8 cellular contexts compared by ENCODE assay signal in the genomic region with DNA sequence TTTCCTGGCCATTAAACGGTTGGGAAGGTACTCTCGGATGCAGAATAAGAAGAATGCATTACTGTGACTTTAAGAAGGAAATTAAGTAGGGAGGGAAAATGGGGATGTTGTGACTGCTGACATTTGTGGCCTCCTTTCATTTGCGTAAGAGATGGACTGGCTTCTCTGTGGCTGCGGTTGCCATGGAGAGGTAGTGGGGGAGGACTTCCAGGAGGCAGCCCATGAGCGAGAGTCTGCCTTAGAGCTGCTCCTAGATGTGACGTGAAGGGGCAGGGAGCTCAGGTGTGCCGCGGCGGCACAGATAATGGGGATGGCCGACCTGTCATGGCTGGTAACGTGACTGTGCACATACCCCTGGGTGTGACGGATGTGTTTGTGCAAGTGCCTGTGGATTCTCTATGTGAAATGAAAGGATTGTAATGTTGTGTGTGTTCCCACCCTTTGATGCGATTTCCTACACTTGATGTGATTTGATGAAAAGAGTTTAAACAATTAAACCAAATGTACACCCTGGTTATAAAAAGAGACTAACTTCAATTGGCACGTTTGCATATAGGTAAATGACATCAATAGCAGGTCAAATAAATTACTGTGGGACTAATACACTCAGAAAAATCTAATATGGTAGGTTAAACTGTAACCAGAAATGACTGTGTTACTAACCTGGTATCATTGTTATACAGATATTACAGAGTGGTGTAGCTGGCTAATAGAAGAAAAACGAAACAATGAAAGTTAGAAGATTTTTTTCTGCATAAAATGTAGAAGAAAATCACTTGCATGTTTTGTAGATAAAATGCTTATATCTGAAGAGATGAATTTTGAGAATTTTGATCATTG. TPM values are rescaled to one million over a fixed set of nuclear protein-coding genes. Genes with fewer than 3 reads are reported as not detected.
DNase-seq lines count a peak whose midpoint lies in the region; ATAC-seq, FAIRE-seq and TF ChIP-seq lines count a peak whose summit lies in the region.

No MANE protein-coding gene starts in this region.

- H3K79me2 ChIP-seq in H9 (ENCODE audit: insufficient read depth, low read length) = peaks cover 7% of the 10 kb centered on the region; the same call in 1 of the 2 replicates
- peaks cover 10 to 96% of the 10 kb centered on the region in 2 experiments; a peak in 3 of 4 replicates for H3K79me2 ChIP-seq in H1 (ENCODE audit: control insufficient read depth in 1 of 2, insufficient read depth in 2 of 2, low read length in 2 of 2)

- no peak overlapping the region for H3T11ph ChIP-seq in H9 (ENCODE audit: low read length)

- H4K8ac ChIP-seq in H9 (replicated peaks; ENCODE audit: insufficient read length, low read depth, low read length) (no peak overlapping the region), H1 (ENCODE audit: extremely low read depth, insufficient read depth, low read length) (no peak overlapping the region)

- TF ChIP-seq POLR2A in H1 (IDR thresholded peaks at IDR 0.05; ENCODE audit: control extremely low read depth in 1 of 2, low read depth in 2 of 2, low read length in 2 of 2) = no peak

- H3K4me1 ChIP-seq in H9 (ENCODE audit: insufficient read depth, low read length) = no peaks in the 10 kb centered on the region
- H3K4me1 ChIP-seq in H1 (replicated peaks in 1 of 4; ENCODE audit: control insufficient read depth in 3 of 4, insufficient read depth in 4 of 4, low read length in 3 of 4) = peaks cover 4 to 16% (median 11%) of the 10 kb centered on the region in 4 experiments; a peak in 5 of 7 replicates
- H3K4me1 ChIP-seq in mucosa of stomach (ENCODE audit: control insufficient read depth, insufficient read depth, low read length) = peaks cover 10% of the 10 kb centered on the region

- H4K20me1 ChIP-seq in H9 (ENCODE audit: control insufficient read depth, insufficient read depth, insufficient read length) (no peaks in the 10 kb centered on the region), H1 (replicated peaks in 1 of 2; ENCODE audit: control insufficient read depth in 1 of 2, insufficient read depth in 2 of 2, low read length in 2 of 2) (peaks cover 5 to 10% of the 10 kb centered on the region in 2 experiments)

- H4K5ac ChIP-seq in H9 (ENCODE audit: insufficient read length, low read depth, low read length) = no peak overlapping the region
- no peak overlapping the region for H4K5ac ChIP-seq in H1 (ENCODE audit: insufficient read length, low read depth, low read length)

- peak; percentile 99 for ATAC-seq in stimulated activated memory B cell treated with anti-CD40 and anti-IgM and Interleukin-4, amounts not matched to agents 10 μg/mL and 1 μg/mL and 100 μg/mL, for 72 hours
- ATAC-seq in GM18861 (IDR thresholded peaks at IDR 0.05; ENCODE audit: unreplicated experiment) = no peak

- no peaks in the 10 kb centered on the region for H3K27me3 ChIP-seq in H9 (ENCODE audit: insufficient read depth, low read length)
- no peaks in the 10 kb centered on the region for H3K27me3 ChIP-seq in H1 (replicated peaks in 1 of 4; ENCODE audit: control insufficient read depth in 3 of 4, extremely low read depth in 1 of 4, insufficient read depth in 3 of 4, low read length in 3 of 4)
- H3K27me3 ChIP-seq in mucosa of stomach (ENCODE audit: control insufficient read depth, insufficient read depth, low read length) = no peaks in the 10 kb centered on the region

- no peak for TF ChIP-seq CTCF in H9 (conservative IDR thresholded peaks at IDR 0.05)
- no peak for TF ChIP-seq CTCF in H1 (IDR thresholded peaks at IDR 0.05; ENCODE audit: control extremely low read depth in 1 of 3, insufficient read depth in 1 of 3, low read depth in 1 of 3, low read length in 3 of 3)

- CTCF ChIA-PET in H1 (lab: Charles Lee; ENCODE audit: partially characterized antibody) = interaction anchor here (0.6 to 1.8 kb wide), 2 partner anchors 114 to 477 kb away, joined by 4 to 5 read pairs; no protein-coding TSS in a partner anchor

- H3K4me3 ChIP-seq in H1 (ENCODE audit: extremely low read depth in 1 of 4, insufficient read depth in 2 of 4, low read depth in 3 of 4, low read length in 4 of 4) = peak overlapping the region in 1 of 4 experiments; percentile 29; a peak in 4 of 8 replicates
- H3K4me3 ChIP-seq in mucosa of stomach (ENCODE audit: low read length) = peak overlapping the region; percentile 2

- no peak overlapping the region for H2BK20ac ChIP-seq in H9 (ENCODE audit: low read depth, low read length, poor library complexity, severe bottlenecking)
- H2BK20ac ChIP-seq in H1 (ENCODE audit: low read length) = no peak overlapping the region

- POLR2A ChIA-PET in H1 (lab: Charles Lee; ENCODE audit: partially characterized antibody) = no interaction called here

- H2BK15ac ChIP-seq in H9 (ENCODE audit: low read depth, low read length) (no peak overlapping the region), H1 (ENCODE audit: low read length) (no peak overlapping the region)

- H2BK5ac ChIP-seq in H9 (ENCODE audit: insufficient read length, low read length) = no peak overlapping the region
- peak overlapping the region; percentile 31; the same call in 1 of the 2 replicates for H2BK5ac ChIP-seq in H1 (ENCODE audit: low read depth, low read length)

- H3K14ac ChIP-seq in H9 (ENCODE audit: insufficient read depth, low read length) (no peak overlapping the region), H1 (ENCODE audit: insufficient read length) (no peak overlapping the region)

- H3K23ac ChIP-seq in H9 (ENCODE audit: insufficient read length, low read depth, low read length) (no peak overlapping the region), H1 (ENCODE audit: insufficient read length) (no peak overlapping the region)

- TF ChIP-seq RAD21 in H1 (IDR thresholded peaks at IDR 0.05 in 1 of 2, conservative IDR thresholded peaks at IDR 0.05 in 1 of 2; ENCODE audit: low read depth in 2 of 2, low read length in 2 of 2) = no peak

- no peak overlapping the region for H3K9ac ChIP-seq in H9 (ENCODE audit: extremely low read depth, insufficient read length, low read length)
- H3K9ac ChIP-seq in H1 (replicated peaks in 1 of 4; ENCODE audit: extremely low read depth in 1 of 4, low read depth in 3 of 4, low read length in 3 of 4) = no peak overlapping the region
- no peak overlapping the region for H3K9ac ChIP-seq in mucosa of stomach (ENCODE audit: low read length)

- no peaks in the 10 kb centered on the region for H3K79me1 ChIP-seq in H9 (ENCODE audit: insufficient read depth, low read depth, low read length, poor library complexity, severe bottlenecking)
- H3K79me1 ChIP-seq in H1 (ENCODE audit: low read depth, low read length) = peaks cover 8% of the 10 kb centered on the region; the same call in 1 of the 2 replicates

- H3K27ac Mint-ChIP-seq in H9 = peak overlapping the region in 2 of 3 experiments; percentile 79 to 96; a peak in 4 of 7 replicates
- peak overlapping the region; percentile 89 for H3K27ac Mint-ChIP-seq in stimulated activated memory B cell treated with anti-CD40 and anti-IgM and Interleukin-4, amounts not matched to agents 10 μg/mL and 1 μg/mL and 100 μg/mL, for 72 hours

- H3K4me3 Mint-ChIP-seq in H9 = peak overlapping the region; percentile 16 to 69; a peak in 4 of 5 replicates
- peak overlapping the region; percentile 88 for H3K4me3 Mint-ChIP-seq in stimulated activated memory B cell treated with anti-CD40 and anti-IgM and Interleukin-4, amounts not matched to agents 10 μg/mL and 1 μg/mL and 100 μg/mL, for 72 hours

- TF ChIP-seq EP300 in H1 (IDR thresholded peaks at IDR 0.05; ENCODE audit: borderline replicate concordance in 1 of 2, low read depth in 2 of 2, low read length in 2 of 2) = no peak

- H3K4me2 ChIP-seq in H9 (ENCODE audit: insufficient read depth, insufficient read length, low read length) = peak overlapping the region; percentile 7
- peak overlapping the region; percentile 60 to 63 for H3K4me2 ChIP-seq in H1 (ENCODE audit: insufficient read depth in 1 of 2, low read depth in 2 of 2, low read length in 2 of 2)

- H3K4ac ChIP-seq in H9 (ENCODE audit: low read depth, low read length) = no peak overlapping the region
- H3K4ac ChIP-seq in H1 (replicated peaks; ENCODE audit: insufficient read length, low read depth, low read length) = no peak overlapping the region

- H3K18ac ChIP-seq in H9 (ENCODE audit: insufficient read length, low read depth, low read length) = no peak overlapping the region
- no peak overlapping the region for H3K18ac ChIP-seq in H1 (ENCODE audit: extremely low read depth, low read length)

- H2BK12ac ChIP-seq in H9 (ENCODE audit: insufficient read length, low read depth, low read length) = no peak overlapping the region
- H2BK12ac ChIP-seq in H1 (ENCODE audit: low read depth, low read length) = no peak overlapping the region

- FAIRE-seq in H1 (lab: Jason Lieb, UNC) = peak; percentile 74

- H3K36me3 ChIP-seq in H1 (ENCODE audit: control insufficient read depth in 2 of 4, insufficient read depth in 4 of 4, low read length in 3 of 4) = no peaks in the 10 kb centered on the region; a peak in 1 of 8 replicates
- H3K36me3 ChIP-seq in mucosa of stomach (ENCODE audit: control insufficient read depth, insufficient read depth, low read length) = no peaks in the 10 kb centered on the region

- H2AFZ ChIP-seq in H9 (ENCODE audit: low read length) = no peak overlapping the region
- H2AFZ ChIP-seq in H1 (ENCODE audit: low read length) = no peak overlapping the region

- H3K27me3 Mint-ChIP-seq in H9 (ENCODE audit: low read depth) = no peaks in the 10 kb centered on the region
- no peaks in the 10 kb centered on the region for H3K27me3 Mint-ChIP-seq in stimulated activated memory B cell treated with anti-CD40 and anti-IgM and Interleukin-4, amounts not matched to agents 10 μg/mL and 1 μg/mL and 100 μg/mL, for 72 hours

- H3K4me1 Mint-ChIP-seq in H9 = peaks cover 24 to 29% of the 10 kb centered on the region in 2 experiments
- H3K4me1 Mint-ChIP-seq in stimulated activated memory B cell treated with anti-CD40 and anti-IgM and Interleukin-4, amounts not matched to agents 10 μg/mL and 1 μg/mL and 100 μg/mL, for 72 hours = peaks cover 77% of the 10 kb centered on the region

- H2BK120ac ChIP-seq in H9 (ENCODE audit: low read depth, low read length, poor library complexity, severe bottlenecking) (no peak overlapping the region), H1 (replicated peaks; ENCODE audit: low read depth, low read length) (no peak overlapping the region)

- H3K27ac ChIP-seq in H9 (ENCODE audit: insufficient read length, low read depth, low read length) (no peak overlapping the region), H1 (ENCODE audit: low read depth, low read length) (no peak overlapping the region)

- no peaks in the 10 kb centered on the region for H3K9me3 ChIP-seq in H9 (ENCODE audit: control insufficient read depth, low read depth, low read length)
- H3K9me3 ChIP-seq in H1 (ENCODE audit: insufficient read depth in 2 of 2, low read depth in 1 of 2, low read length in 1 of 2) = no peaks in the 10 kb centered on the region
- H3K9me3 ChIP-seq in mucosa of stomach (ENCODE audit: control insufficient read depth, low read length) = no peaks in the 10 kb centered on the region

- H3K9me3 Mint-ChIP-seq in H9 = no peaks in the 10 kb centered on the region; a peak in 1 of 5 replicates
- peaks cover 3% of the 10 kb centered on the region for H3K9me3 Mint-ChIP-seq in stimulated activated memory B cell treated with anti-CD40 and anti-IgM and Interleukin-4, amounts not matched to agents 10 μg/mL and 1 μg/mL and 100 μg/mL, for 72 hours

- H3K56ac ChIP-seq in H9 (ENCODE audit: insufficient read length, low read depth, low read length) (no peak overlapping the region), H1 (replicated peaks; ENCODE audit: insufficient read length, low read depth, low read length) (no peak overlapping the region)

- H3K36me3 Mint-ChIP-seq in H9 (ENCODE audit: insufficient read depth in 1 of 3, low read depth in 3 of 3) = no peaks in the 10 kb centered on the region
- H3K36me3 Mint-ChIP-seq in stimulated activated memory B cell treated with anti-CD40 and anti-IgM and Interleukin-4, amounts not matched to agents 10 μg/mL and 1 μg/mL and 100 μg/mL, for 72 hours = peaks cover 35% of the 10 kb centered on the region

- H4K91ac ChIP-seq in H9 (ENCODE audit: insufficient read length, low read depth, low read length) (no peak overlapping the region), H1 (replicated peaks; ENCODE audit: insufficient read length, low read length) (no peak overlapping the region)

- H2AK5ac ChIP-seq in H9 (ENCODE audit: insufficient read length, low read length) (no peak overlapping the region), H1 (ENCODE audit: low read depth, low read length) (no peak overlapping the region; the same call in 1 of the 2 replicates)

- H3K23me2 ChIP-seq in H9 (ENCODE audit: insufficient read length, low read depth, low read length, poor library complexity, severe bottlenecking) (no peaks in the 10 kb centered on the region), H1 (ENCODE audit: low read depth, low read length) (no peaks in the 10 kb centered on the region; the same call in 1 of the 2 replicates)

- WGBS in H9 (ENCODE audit: extremely low coverage, insufficient read length, low lambda C conversion rate) = no CpG with 5 or more reads among the region's 15 CpGs
- 35% methylated on average over 15 of the region's 15 CpGs; no CpG with 5 or more reads in 1 of the 2 experiments for WGBS in H1 (ENCODE audit: extremely low coverage in 1 of 2, insufficient coverage in 1 of 2, insufficient read length in 1 of 2, insufficient replicate concordance in 2 of 2, low coverage in 1 of 2, low lambda C conversion rate in 2 of 2, missing lambda C conversion rate in 1 of 2), 2 experiments

- peak; percentile 61 for DNase-seq in ELF-1 (ENCODE audit: low read depth, low spot score)
- DNase-seq in H9 = peak; percentile 88
- peak; percentile 43 for DNase-seq in NCI-H2029 treated with DMSO at 0.1 percent for 48 hours (lab: John Stamatoyannopoulos, UW)
- peak; percentile 80 for DNase-seq in activated CD8-positive, alpha-beta memory T cell treated with anti-CD3 and anti-CD28 coated beads for 24 hours
- peak in 1 of 2 experiments; percentile 46 for DNase-seq in H1 (ENCODE audit: low read depth in 1 of 2, low spot score in 2 of 2)

RNA-seq across cellular contexts. Expression of gene HIVEP1, which starts 48.9 kb away (rescaled TPM):
- total RNA-seq in H9 (2021) = 36.5 and 44.2 TPM in 2 replicates
- total RNA-seq in H1 (2021; fragmentation: NEBNext Ultra II Directional; extraction: Animal tissue kit (Norgen Biotek cat#: 25700)) = 22.6 and 26.3 TPM in 2 replicates
- 13.0 and 23.1 TPM in 2 replicates for polyA plus RNA-seq in H1 (2011; rRNA removed)
- polyA plus RNA-seq in H1 (2011; cell fraction: cytosol; rRNA removed) = 14.5 TPM
- polyA plus RNA-seq in H1 (2011; cell fraction: nucleus; rRNA removed) = 40.9 TPM
- 14.2 to 16.0 TPM (median 15.4 TPM) in 4 replicates for polyA plus RNA-seq in H1 (2012, experiment 1 of 2)
- 1.2 TPM for polyA plus RNA-seq in H1 (2012, experiment 2 of 2)
- polyA plus RNA-seq in H1 (2013, experiment 1 of 2) = 11.6 TPM
- 9.0 TPM for polyA plus RNA-seq in H1 (2013, experiment 2 of 2)
- polyA minus RNA-seq in H1 (2011; rRNA and poly(A)+ RNA removed) = 55.0 and 77.3 TPM in 2 replicates
- 21.3 TPM for polyA minus RNA-seq in H1 (2011; cell fraction: cytosol; rRNA and poly(A)+ RNA removed)
- polyA minus RNA-seq in H1 (2011; cell fraction: nucleus; rRNA and poly(A)+ RNA removed) = 74.2 TPM
